Comparison of ENCODE assay signal across 8 cellular contexts in the genomic region with DNA sequence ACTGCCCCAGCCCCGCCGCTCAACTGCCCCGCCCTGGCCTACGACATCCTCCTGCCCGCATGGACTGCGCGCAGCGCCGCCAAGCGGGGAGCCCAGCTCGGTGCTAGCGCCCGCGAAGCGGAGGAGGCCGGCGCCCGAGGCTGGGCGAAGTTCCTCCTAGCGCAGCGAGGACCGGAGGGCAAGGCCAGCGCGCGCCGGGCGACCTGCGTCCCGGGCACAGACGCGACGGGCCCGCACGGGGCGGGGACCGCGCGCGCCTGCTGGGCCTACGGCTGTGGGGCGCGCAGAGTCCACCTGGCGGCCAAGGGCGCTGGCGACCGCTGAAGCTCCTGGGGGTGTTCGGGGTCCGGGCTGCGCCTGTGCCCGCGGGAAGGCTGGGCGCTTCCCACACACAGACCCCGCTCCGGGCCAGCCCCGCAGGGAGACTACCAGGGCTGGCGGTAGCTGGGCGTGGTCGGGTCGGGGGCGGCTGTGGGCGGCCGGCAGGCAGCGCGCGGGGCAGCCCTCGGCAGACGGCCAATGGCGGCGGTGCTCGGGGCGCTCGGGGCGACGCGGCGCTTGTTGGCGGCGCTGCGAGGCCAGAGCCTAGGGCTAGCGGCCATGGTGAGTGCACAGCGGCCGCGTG. TPM values are rescaled to one million over a fixed set of nuclear protein-coding genes. Genes with fewer than 3 reads are reported as not detected.
A peak's percentile ranks its signal among the peaks of the same experiment; 100 is the strongest.
DNase-seq lines count a peak whose midpoint lies in the region; ATAC-seq and TF ChIP-seq lines count a peak whose summit lies in the region.

A gene (plus strand): TSS at position 511 of the 625 bp plus-strand sequence. CDS start 9 bp downstream, at position 520.

- ATAC-seq in GM21529 (IDR thresholded peaks at IDR 0.05; ENCODE audit: unreplicated experiment), result peak; percentile 75

- peaks cover 22% of the 10 kb centered on the region for H3K36me3 ChIP-seq in OCI-LY7 (ENCODE audit: insufficient read depth, low read length)

- H3K4me3 Mint-ChIP-seq in IgD-negative memory B cell, result peak within 1 kb of the TSS; percentile 94 to 97 (median 95)

- H3K9me3 Mint-ChIP-seq in IgD-negative memory B cell, result no peaks in the 10 kb centered on the region

- peak within 1 kb of the TSS; percentile 91 to 99 (median 97) for H3K27ac Mint-ChIP-seq in IgD-negative memory B cell

- peaks cover 41% of the 10 kb centered on the region for H3K4me1 ChIP-seq in OCI-LY7 (ENCODE audit: insufficient read depth, low read length, poor library complexity, severe bottlenecking)

- intact Hi-C loops in OCI-LY7 (cut with micrococcal nuclease; ENCODE audit: unreplicated experiment), result loop anchor here (1.0 to 10.0 kb wide), 9 partner anchors 31 to 380 kb away; a partner anchor contains a TSS

- H3K4me1 Mint-ChIP-seq in IgD-negative memory B cell, result peaks cover 15 to 25% (median 22%) of the 10 kb centered on the region in 3 donors

- DNase-seq in DMS53 (lab: John Stamatoyannopoulos, UW) (peak; percentile 99), OCI-LY7 (ENCODE audit: low spot score) (peak; percentile 96), activated T-cell treated with anti-CD3 and anti-CD28 coated beads for 1 hour (ENCODE audit: low read depth) (peak; percentile 87), epithelial cell of prostate (ENCODE audit: low read depth, low spot score) (peak; percentile 40), mucosa of gallbladder (ENCODE audit: low spot score) (peak; percentile 92)
- peak; percentile 90 for DNase-seq in stimulated activated CD8-positive, alpha-beta memory T cell treated with anti-CD3 and anti-CD28 coated beads, Interleukin-4, amount 100 ng/mL, for 24 hours (ENCODE audit: low read depth)

- H3K9me2 ChIP-seq in OCI-LY7 (ENCODE audit: insufficient read depth, low read length), result no peaks in the 10 kb centered on the region

- peak within 1 kb of the TSS; percentile 82 for H3K4me3 ChIP-seq in OCI-LY7 (ENCODE audit: low read depth, low read length, poor library complexity, severe bottlenecking)

- H3K9me3 ChIP-seq in OCI-LY7 (ENCODE audit: low read length), result no peaks in the 10 kb centered on the region

- H3K27me3 Mint-ChIP-seq in IgD-negative memory B cell, result no peaks in the 10 kb centered on the region

- POLR2A ChIA-PET in OCI-LY7 (lab: Charles Lee), result interaction anchor here (0.7 to 2.4 kb wide), 7 partner anchors 19 to 378 kb away, joined by 3 to 10 read pairs (median 4); a partner anchor contains a TSS

- CTCF ChIA-PET in OCI-LY7 (lab: Charles Lee; ENCODE audit: unreplicated experiment), result interaction anchor here (0.8 to 0.9 kb wide), 2 partner anchors 31 to 166 kb away, joined by 3 to 4 read pairs; a partner anchor contains a TSS

- no peaks in the 10 kb centered on the region for H4K20me1 ChIP-seq in OCI-LY7 (ENCODE audit: insufficient read depth, low read length)

- peak within 1 kb of the TSS; percentile 84 for H3K4me2 ChIP-seq in OCI-LY7 (ENCODE audit: low read length)

- peaks cover 9% of the 10 kb centered on the region; the same call in 1 of the 2 replicates for H3K79me2 ChIP-seq in OCI-LY7 (ENCODE audit: insufficient read depth, low read depth, low read length)

- H2AFZ ChIP-seq in OCI-LY7 (ENCODE audit: low read length), result peak within 1 kb of the TSS; percentile 60

- peak; percentile 84 for TF ChIP-seq CTCF in OCI-LY7 (conservative IDR thresholded peaks at IDR 0.05; ENCODE audit: low read length)

- H3K36me3 Mint-ChIP-seq in IgD-negative memory B cell, result peaks cover 2% of the 10 kb centered on the region

- BruUV-seq in OCI-LY7 (replicated peaks; lab: Mats Ljungman, UMichigan), result no TSS peak

- H3K27ac ChIP-seq in OCI-LY7 (ENCODE audit: low read depth, low read length, poor library complexity, severe bottlenecking), result peak within 1 kb of the TSS; percentile 93
- peak within 1 kb of the TSS; percentile 98 for H3K27ac ChIP-seq in epithelial cell of prostate

RNA-seq across cellular contexts. Expression of the gene that starts here (rescaled TPM):
- polyA plus RNA-seq in IgD-negative memory B cell, result 13.9 TPM
- 9.4 and 12.2 TPM in 2 replicates for total RNA-seq in OCI-LY7 (2014; rRNA removed; shearing (Covaris generic))
- total RNA-seq in OCI-LY7 (2022), result 30.7 and 34.3 TPM in 2 replicates
- total RNA-seq in mucosa of gallbladder, result 11.4 TPM

Comparison
In these comparisons a context has a peak if more than half of its experiments do, and no peak if none do; other contexts are left out.
1. Peak in every context shown above with its lines: DNase-seq, ATAC-seq, H3K4me3 ChIP-seq and H3K27ac ChIP-seq.
2. DNase-seq: peak in every context shown above with its lines; median percentile 99 in DMS53; 96 in OCI-LY7; 92 in mucosa of gallbladder; 90 in stimulated activated CD8-positive, alpha-beta memory T cell treated with anti-CD3 and anti-CD28 coated beads, Interleukin-4, amount 100 ng/mL, for 24 hours; 87 in activated T-cell treated with anti-CD3 and anti-CD28 coated beads for 1 hour; 40 in epithelial cell of prostate.